Comparison of ENCODE assay signal across 22 cellular contexts in genomic region chr12:9120487-9121184, GRCh38. TPM values are rescaled to one million over a fixed set of nuclear protein-coding genes. Genes with fewer than 3 reads are reported as not detected.
"Had no signal": no experiment of that assay in that cellular context is flagged by ENCODE, and none has a peak within 500 bp of the region (broad histone marks: within the 10 kb centered on the region; RNA-seq: fewer than 3 reads in every experiment).

No MANE protein-coding gene starts in this region.

- H3K4me1 ChIP-seq: thyroid gland had no signal

- H3K36me3 ChIP-seq: cardiac muscle cell, gastrocnemius medialis, thyroid gland, vagina had no signal

- H3K27ac ChIP-seq: cardiac muscle cell, vagina had no signal

- DNase-seq: activated CD4-positive, alpha-beta T cell treated with anti-CD3 and anti-CD28 coated beads for 1 hour; activated CD4-positive, alpha-beta T cell treated with anti-CD3 and anti-CD28 coated beads, Interleukin-2, amount 50 U/mL, for 4 hours; activated CD8-positive, alpha-beta memory T cell treated with anti-CD3 and anti-CD28 coated beads for 24 hours; activated CD8-positive, alpha-beta memory T cell treated with anti-CD3 and anti-CD28 coated beads, Interleukin-2, amount 50 U/mL, for 4 hours; activated naive CD4-positive, alpha-beta T cell treated with anti-CD3 and anti-CD28 coated beads for 36 hours; activated naive CD8-positive, alpha-beta T cell treated with anti-CD3 and anti-CD28 coated beads, Interleukin-2, amount 10 ng/mL, durations not matched to agents 7 days and 5 days; activated T-cell treated with anti-CD3 and anti-CD28 coated beads, Interleukin-2, amount 50 U/mL, for 4 hours; amniotic stem cell; effector CD8-positive, alpha-beta T cell; gastrocnemius medialis; head of caudate nucleus; left cardiac atrium; naive thymus-derived CD4-positive, alpha-beta T cell; occipital lobe; posterior cingulate gyrus; stimulated activated CD4-positive, alpha-beta T cell treated with anti-CD3 and anti-CD28 coated beads, Interleukin-2, amount 100 ng/mL, for 48 hours; stimulated activated naive CD4-positive, alpha-beta T cell treated with Interleukin-2 at 50 U/mL for 16 hours; T-helper 9 cell; thyroid gland had no signal

- H3K27me3 ChIP-seq: cardiac muscle cell, gastrocnemius medialis, thyroid gland, vagina had no signal

- H3K9me3 ChIP-seq: gastrocnemius medialis, thyroid gland, vagina had no signal

- ATAC-seq: activated T-cell treated with anti-CD3 and anti-CD28 coated beads, Interleukin-2, amount 50 U/mL, for 4 hours; gastrocnemius medialis; left cardiac atrium; naive thymus-derived CD4-positive, alpha-beta T cell had no signal

- H3K4me3 ChIP-seq: cardiac muscle cell, gastrocnemius medialis, thyroid gland, vagina had no signal

RNA-seq across cellular contexts. Expression of gene A2M, which starts 4.9 kb away (rescaled TPM):
- total RNA-seq: activated naive CD4-positive, alpha-beta T cell treated with anti-CD3 and anti-CD28 coated beads for 36 hours; T-helper 1 cell treated with Interleukin-12 subunit alpha and Interleukin-12 subunit beta and Interleukin-4 antibody, amounts not matched to agents 30 ng/mL and 1 ng/mL, for 36 hours had no signal
